In genomic region chr2:62406573-62407043, GRCh38 we compare ENCODE assay signal across 17 cellular contexts.
DNase-seq lines count a peak whose midpoint lies in the region; ATAC-seq, FAIRE-seq and TF ChIP-seq lines count a peak whose summit lies in the region.
"Had no signal": no experiment of that assay in that cellular context is flagged by ENCODE, and none has a peak within 500 bp of the region (broad histone marks: within the 10 kb centered on the region; RNA-seq: fewer than 3 reads in every experiment).

No MANE protein-coding gene starts in this region.

- in situ Hi-C loops in HepG2 (cut with HindIII; ENCODE audit: extremely low pct_ligation_motif_present, low pct_unique_long_range_greater_than_20kb): loop anchor here (25.0 kb wide), 1 partner anchor 656 kb away; the partner anchor contains the start of gene OTX1

- TF ChIP-seq RAD21 in HepG2 (CRISPR knock-in tag; IDR thresholded peaks at IDR 0.05): no peak

- TF ChIP-seq POLR2A in HepG2 (IDR thresholded peaks at IDR 0.05; ENCODE audit: insufficient read depth in 1 of 2, low read depth in 2 of 2, low read length in 2 of 2): no peak

- peaks cover 55% of the 10 kb centered on the region for H3K4me1 ChIP-seq in HepG2 (ENCODE audit: insufficient read depth, low read length)
- H3K4me1 ChIP-seq in SJCRH30: peaks cover 4% of the 10 kb centered on the region; the same call in 1 of the 2 replicates

- H3K9me3 ChIP-seq in HepG2 (ENCODE audit: low read length): no peaks in the 10 kb centered on the region
- no peaks in the 10 kb centered on the region for H3K9me3 ChIP-seq in SJCRH30 (replicated peaks)
- H3K9me3 ChIP-seq: vagina had no signal

- peak; percentile 11 for DNase-seq in EH (ENCODE audit: low read depth)
- peak; percentile 35 for DNase-seq in HK-2 (ENCODE audit: unreplicated experiment)
- DNase-seq in HepG2 (ENCODE audit: low spot score): peak; percentile 57
- DNase-seq in NCI-H774 (lab: John Stamatoyannopoulos, UW): no peak
- no peak for DNase-seq in SJCRH30
- no peak for DNase-seq in activated T-cell treated with anti-CD3 and anti-CD28 coated beads for 4 hours
- DNase-seq in amniotic stem cell (lab: John Stamatoyannopoulos, UW): no peak
- DNase-seq: GM23248; KBM-7; NCI-H187 treated with DMSO at 0.1 percent for 48 hours; NCI-H82; stimulated activated CD4-positive, alpha-beta T cell treated with anti-CD3 and anti-CD28 coated beads, Interleukin-2, amount 100 ng/mL, for 24 hours had no signal

- H4K20me1 ChIP-seq in HepG2 (ENCODE audit: insufficient read depth, low read length): no peaks in the 10 kb centered on the region

- CTCF ChIA-PET in HepG2 (lab: Yijun Ruan, JAX; ENCODE audit: low intra/inter-chr PET ratio, low total read pairs): no interaction called here

- no peak overlapping the region for H3K27ac ChIP-seq in HepG2 (ENCODE audit: extremely low read length, insufficient read depth, low read length)
- no peak overlapping the region for H3K27ac ChIP-seq in SJCRH30
- H3K27ac ChIP-seq: coronary artery, GM23248, vagina had no signal

- no peak overlapping the region for H3K9ac ChIP-seq in HepG2 (ENCODE audit: insufficient read depth, low read depth, low read length)
- H3K9ac ChIP-seq: GM23248 had no signal

- peak overlapping the region; percentile 42 for H3K4me2 ChIP-seq in HepG2 (ENCODE audit: low read depth, low read length)

- TF ChIP-seq EP300 in HepG2 (IDR thresholded peaks at IDR 0.05; ENCODE audit: low read depth in 2 of 2, low read length in 2 of 2): no peak
- no peak for TF ChIP-seq EP300 in HepG2 (CRISPR knock-in tag; IDR thresholded peaks at IDR 0.05; ENCODE audit: borderline replicate concordance)

- peak; percentile 39 for FAIRE-seq in HepG2 (lab: Jason Lieb, UNC)

- no peak for TF ChIP-seq CTCF in HepG2 (CRISPR knock-in tag; IDR thresholded peaks at IDR 0.05)

- no peaks in the 10 kb centered on the region; a peak in 1 of 5 replicates for H3K27me3 ChIP-seq in HepG2 (ENCODE audit: control insufficient read depth in 1 of 2, insufficient read depth in 2 of 2, low read length in 2 of 2)
- H3K27me3 ChIP-seq in SJCRH30: no peaks in the 10 kb centered on the region
- H3K27me3 ChIP-seq: vagina had no signal

- H2AFZ ChIP-seq in HepG2 (ENCODE audit: low read length): no peak overlapping the region
- H2AFZ ChIP-seq: GM23248 had no signal

- intact Hi-C loops in HepG2 (cut with micrococcal nuclease; ENCODE audit: unreplicated experiment): no loop called here

- H3K4me3 ChIP-seq in HepG2 (replicated peaks in 1 of 3; ENCODE audit: insufficient read depth in 1 of 3, low read depth in 2 of 3, low read length in 3 of 3): 0 out of 6 replicates have a peak overlapping the region, but pooled peaks of 1 of the 3 experiments have one; percentile 2
- no peak overlapping the region for H3K4me3 ChIP-seq in SJCRH30
- H3K4me3 ChIP-seq: coronary artery, GM23248, vagina had no signal

- ATAC-seq in GM21423 (IDR thresholded peaks at IDR 0.05; ENCODE audit: unreplicated experiment) (peak; percentile 74), HepG2 (peak; percentile 67)
- ATAC-seq: stimulated activated effector memory CD8-positive, alpha-beta T cell treated with anti-CD3 and anti-CD28 coated beads, Interleukin-12 subunit alpha, Interleukin-12 subunit beta, amount 100 ng/mL, for 72 hours; WTC11 had no signal

- 13% methylated on average over 3 of the region's 3 CpGs for WGBS in HepG2 (ENCODE audit: low lambda C conversion rate)

- H3K36me3 ChIP-seq in HepG2 (replicated peaks in 1 of 2; ENCODE audit: control insufficient read depth in 1 of 2, insufficient read depth in 2 of 2, low read length in 2 of 2) (no peaks in the 10 kb centered on the region), SJCRH30 (no peaks in the 10 kb centered on the region)
- H3K36me3 ChIP-seq: vagina had no signal

- POLR2A ChIA-PET in HepG2 (lab: Yijun Ruan, JAX): no interaction called here

- H3K79me2 ChIP-seq in HepG2 (ENCODE audit: insufficient read depth, low read length): no peaks in the 10 kb centered on the region

- BruUV-seq in HepG2 (replicated peaks; lab: Mats Ljungman, UMichigan): no TSS peak

TF ChIP-seq in HepG2, 621 proteins besides CTCF, POLR2A, EP300 and RAD21 (continues in another document):
- TF ChIP-seq, protein P1, sequence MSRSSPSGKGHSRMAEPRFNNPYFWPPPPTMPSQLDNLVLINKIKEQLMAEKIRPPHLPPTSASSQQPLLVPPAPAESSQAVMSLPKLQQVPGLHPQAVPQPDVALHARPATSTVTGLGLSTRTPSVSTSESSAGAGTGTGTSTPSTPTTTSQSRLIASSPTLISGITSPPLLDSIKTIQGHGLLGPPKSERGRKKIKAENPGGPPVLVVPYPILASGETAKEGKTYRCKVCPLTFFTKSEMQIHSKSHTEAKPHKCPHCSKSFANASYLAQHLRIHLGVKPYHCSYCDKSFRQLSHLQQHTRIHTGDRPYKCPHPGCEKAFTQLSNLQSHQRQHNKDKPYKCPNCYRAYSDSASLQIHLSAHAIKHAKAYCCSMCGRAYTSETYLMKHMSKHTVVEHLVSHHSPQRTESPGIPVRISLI (CRISPR knock-in tag; IDR thresholded peaks at IDR 0.05; ENCODE audit: borderline replicate concordance): peak; percentile 61; the same call in 1 of the 2 replicates
- TF ChIP-seq TGIF2 (CRISPR knock-in tag; IDR thresholded peaks at IDR 0.05): no peak
- TF ChIP-seq ZUFSP (CRISPR knock-in tag; IDR thresholded peaks at IDR 0.05; ENCODE audit: borderline replicate concordance): no peak
- no peak for TF ChIP-seq ZNF75D (CRISPR knock-in tag; IDR thresholded peaks at IDR 0.05; ENCODE audit: borderline replicate concordance)
- TF ChIP-seq, protein P2, sequence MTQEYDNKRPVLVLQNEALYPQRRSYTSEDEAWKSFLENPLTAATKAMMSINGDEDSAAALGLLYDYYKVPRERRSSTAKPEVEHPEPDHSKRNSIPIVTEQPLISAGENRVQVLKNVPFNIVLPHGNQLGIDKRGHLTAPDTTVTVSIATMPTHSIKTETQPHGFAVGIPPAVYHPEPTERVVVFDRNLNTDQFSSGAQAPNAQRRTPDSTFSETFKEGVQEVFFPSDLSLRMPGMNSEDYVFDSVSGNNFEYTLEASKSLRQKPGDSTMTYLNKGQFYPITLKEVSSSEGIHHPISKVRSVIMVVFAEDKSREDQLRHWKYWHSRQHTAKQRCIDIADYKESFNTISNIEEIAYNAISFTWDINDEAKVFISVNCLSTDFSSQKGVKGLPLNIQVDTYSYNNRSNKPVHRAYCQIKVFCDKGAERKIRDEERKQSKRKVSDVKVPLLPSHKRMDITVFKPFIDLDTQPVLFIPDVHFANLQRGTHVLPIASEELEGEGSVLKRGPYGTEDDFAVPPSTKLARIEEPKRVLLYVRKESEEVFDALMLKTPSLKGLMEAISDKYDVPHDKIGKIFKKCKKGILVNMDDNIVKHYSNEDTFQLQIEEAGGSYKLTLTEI (CRISPR knock-in tag; conservative IDR thresholded peaks at IDR 0.05): no peak
- TF ChIP-seq CEBPB (IDR thresholded peaks at IDR 0.05; ENCODE audit: borderline replicate concordance, low read depth, low read length): no peak
- TF ChIP-seq, protein P3, sequence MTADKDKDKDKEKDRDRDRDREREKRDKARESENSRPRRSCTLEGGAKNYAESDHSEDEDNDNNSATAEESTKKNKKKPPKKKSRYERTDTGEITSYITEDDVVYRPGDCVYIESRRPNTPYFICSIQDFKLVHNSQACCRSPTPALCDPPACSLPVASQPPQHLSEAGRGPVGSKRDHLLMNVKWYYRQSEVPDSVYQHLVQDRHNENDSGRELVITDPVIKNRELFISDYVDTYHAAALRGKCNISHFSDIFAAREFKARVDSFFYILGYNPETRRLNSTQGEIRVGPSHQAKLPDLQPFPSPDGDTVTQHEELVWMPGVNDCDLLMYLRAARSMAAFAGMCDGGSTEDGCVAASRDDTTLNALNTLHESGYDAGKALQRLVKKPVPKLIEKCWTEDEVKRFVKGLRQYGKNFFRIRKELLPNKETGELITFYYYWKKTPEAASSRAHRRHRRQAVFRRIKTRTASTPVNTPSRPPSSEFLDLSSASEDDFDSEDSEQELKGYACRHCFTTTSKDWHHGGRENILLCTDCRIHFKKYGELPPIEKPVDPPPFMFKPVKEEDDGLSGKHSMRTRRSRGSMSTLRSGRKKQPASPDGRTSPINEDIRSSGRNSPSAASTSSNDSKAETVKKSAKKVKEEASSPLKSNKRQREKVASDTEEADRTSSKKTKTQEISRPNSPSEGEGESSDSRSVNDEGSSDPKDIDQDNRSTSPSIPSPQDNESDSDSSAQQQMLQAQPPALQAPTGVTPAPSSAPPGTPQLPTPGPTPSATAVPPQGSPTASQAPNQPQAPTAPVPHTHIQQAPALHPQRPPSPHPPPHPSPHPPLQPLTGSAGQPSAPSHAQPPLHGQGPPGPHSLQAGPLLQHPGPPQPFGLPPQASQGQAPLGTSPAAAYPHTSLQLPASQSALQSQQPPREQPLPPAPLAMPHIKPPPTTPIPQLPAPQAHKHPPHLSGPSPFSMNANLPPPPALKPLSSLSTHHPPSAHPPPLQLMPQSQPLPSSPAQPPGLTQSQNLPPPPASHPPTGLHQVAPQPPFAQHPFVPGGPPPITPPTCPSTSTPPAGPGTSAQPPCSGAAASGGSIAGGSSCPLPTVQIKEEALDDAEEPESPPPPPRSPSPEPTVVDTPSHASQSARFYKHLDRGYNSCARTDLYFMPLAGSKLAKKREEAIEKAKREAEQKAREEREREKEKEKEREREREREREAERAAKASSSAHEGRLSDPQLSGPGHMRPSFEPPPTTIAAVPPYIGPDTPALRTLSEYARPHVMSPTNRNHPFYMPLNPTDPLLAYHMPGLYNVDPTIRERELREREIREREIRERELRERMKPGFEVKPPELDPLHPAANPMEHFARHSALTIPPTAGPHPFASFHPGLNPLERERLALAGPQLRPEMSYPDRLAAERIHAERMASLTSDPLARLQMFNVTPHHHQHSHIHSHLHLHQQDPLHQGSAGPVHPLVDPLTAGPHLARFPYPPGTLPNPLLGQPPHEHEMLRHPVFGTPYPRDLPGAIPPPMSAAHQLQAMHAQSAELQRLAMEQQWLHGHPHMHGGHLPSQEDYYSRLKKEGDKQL (CRISPR knock-in tag; IDR thresholded peaks at IDR 0.05; ENCODE audit: low read depth): no peak
- no peak for TF ChIP-seq PHF21A (CRISPR knock-in tag; IDR thresholded peaks at IDR 0.05)
- TF ChIP-seq ZNF546 (CRISPR knock-in tag; conservative IDR thresholded peaks at IDR 0.05): no peak
- TF ChIP-seq ZFP37 (CRISPR knock-in tag; IDR thresholded peaks at IDR 0.05; ENCODE audit: borderline replicate concordance): no peak

Comparison
In these comparisons a context has a peak if more than half of its experiments do, and no peak if none do; other contexts are left out.
1. DNase-seq: peak in EH (single experiment), HK-2 (single experiment) and HepG2 (single experiment); none in NCI-H774 (single experiment), SJCRH30 (0 of 2), activated T-cell treated with anti-CD3 and anti-CD28 coated beads for 4 hours (single experiment) and amniotic stem cell (single experiment).